ENCODE assay signal across 9 cellular contexts in the genomic region with DNA sequence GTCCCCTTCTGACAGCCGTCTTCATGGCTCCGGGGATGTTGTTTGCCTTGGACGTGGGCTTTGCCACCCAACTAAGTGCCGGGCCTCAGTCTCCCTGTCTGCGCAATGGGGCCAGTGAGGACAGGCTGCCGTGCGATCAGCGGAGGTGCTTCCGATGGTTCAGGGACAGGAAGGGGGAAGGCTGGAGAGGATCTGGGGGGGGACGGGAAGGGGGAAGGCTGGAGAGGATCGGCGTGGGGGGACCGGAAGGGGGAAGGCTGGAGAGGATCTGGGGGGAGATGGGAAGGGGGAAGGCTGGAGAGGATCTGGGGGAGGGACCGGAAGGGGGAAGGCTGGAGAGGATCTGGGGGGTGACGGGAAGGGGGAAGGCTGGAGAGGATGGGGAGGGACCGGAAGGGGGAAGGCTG. TPM values are rescaled to one million over a fixed set of nuclear protein-coding genes. Genes with fewer than 3 reads are reported as not detected.
DNase-seq lines count a peak whose midpoint lies in the region; ATAC-seq and TF ChIP-seq lines count a peak whose summit lies in the region.
"Had no signal": no experiment of that assay in that cellular context is flagged by ENCODE, and none has a peak within 500 bp of the region (broad histone marks: within the 10 kb centered on the region; RNA-seq: fewer than 3 reads in every experiment).

No MANE protein-coding gene starts in this region.

- H3K27ac ChIP-seq in heart left ventricle (peak overlapping the region in 9 of 12 donors; percentile 50 to 80 (median 67)), uterus (peak overlapping the region; percentile 73 to 76)

- peak overlapping the region; percentile 19 for H3K4me3 Mint-ChIP-seq in activated T-helper 1 cell treated with anti-CD3 and anti-CD28 coated beads, Interleukin-12 subunit alpha, Interleukin-12 subunit beta, Interleukin-2, Interleukin-4 antibody, amounts not matched to agents 30 ng/mL and 10 ng/mL and 1 ng/mL, durations not matched to agents 14 hours and 24 hours and 36 hours

- no peaks in the 10 kb centered on the region for H3K36me3 Mint-ChIP-seq in activated T-helper 1 cell treated with anti-CD3 and anti-CD28 coated beads, Interleukin-12 subunit alpha, Interleukin-12 subunit beta, Interleukin-2, Interleukin-4 antibody, amounts not matched to agents 30 ng/mL and 10 ng/mL and 1 ng/mL, durations not matched to agents 14 hours and 24 hours and 36 hours (ENCODE audit: low read depth)
- H3K36me3 Mint-ChIP-seq: naive B cell had no signal

- DNase-seq in heart left ventricle (peak in 3 of 5 donors; percentile 30 to 53 (median 53)), Right ventricle myocardium superior (no peak), hepatic stellate cell (ENCODE audit: low spot score) (peak; percentile 75), uterus (peak; percentile 33 to 44), SIG-M5 treated with dmso at 0.1 percent for 504 hours (lab: John Stamatoyannopoulos, UW; ENCODE audit: unreplicated experiment) (no peak)
- no peak for DNase-seq in activated T-helper 1 cell treated with anti-CD3 and anti-CD28 coated beads, Interleukin-12 subunit alpha, Interleukin-12 subunit beta, Interleukin-2, Interleukin-4 antibody, amounts not matched to agents 30 ng/mL and 10 ng/mL and 1 ng/mL, durations not matched to agents 14 hours and 24 hours and 36 hours (ENCODE audit: low spot score)
- DNase-seq in stimulated activated CD4-positive, alpha-beta T cell treated with anti-CD3 and anti-CD28 coated beads, Interleukin-15, amount 100 ng/mL, for 24 hours = no peak
- DNase-seq: naive B cell had no signal

- H3K9me3 ChIP-seq in heart left ventricle (no peaks in the 10 kb centered on the region), uterus (no peaks in the 10 kb centered on the region)

- intact Hi-C loops in heart left ventricle (cut with DNase I) (loop anchor here in 7 of 10 donors (2.0 to 10.0 kb wide), 9 partner anchors 113 to 917 kb away; partner anchors contain the start of gene EP400 (in 3 of the 7)), Right ventricle myocardium superior (cut with DNase I) (loop anchor here (10.0 kb wide), 1 partner anchor 113 kb away; the partner anchor contains the start of gene EP400), uterus (cut with DNase I; ENCODE audit: low total_unique reads) (no loop called here)
- intact Hi-C loops in activated T-helper 1 cell treated with anti-CD3 and anti-CD28 coated beads, Interleukin-12 subunit alpha, Interleukin-12 subunit beta, Interleukin-2, Interleukin-4 antibody, amounts not matched to agents 30 ng/mL and 10 ng/mL and 1 ng/mL, durations not matched to agents 14 hours and 24 hours and 36 hours (cut with micrococcal nuclease) = loop anchor here (2.0 kb wide), 1 partner anchor 727 kb away; no protein-coding TSS in a partner anchor

- H3K4me3 ChIP-seq in heart left ventricle (peak overlapping the region in 11 of 12 donors; percentile 16 to 67 (median 55)), uterus (peak overlapping the region; percentile 36 to 50)

- H3K36me3 ChIP-seq in heart left ventricle = no peaks in the 10 kb centered on the region
- H3K36me3 ChIP-seq in uterus = no peaks in the 10 kb centered on the region

- H3K4me1 ChIP-seq in heart left ventricle (peaks cover 0 to 46% (median 19%) of the 10 kb centered on the region in 12 donors), uterus (peaks cover 0 to 14% of the 10 kb centered on the region in 2 donors)

- no peak overlapping the region for H3K27ac Mint-ChIP-seq in activated T-helper 1 cell treated with anti-CD3 and anti-CD28 coated beads, Interleukin-12 subunit alpha, Interleukin-12 subunit beta, Interleukin-2, Interleukin-4 antibody, amounts not matched to agents 30 ng/mL and 10 ng/mL and 1 ng/mL, durations not matched to agents 14 hours and 24 hours and 36 hours

- peaks cover 28% of the 10 kb centered on the region for H3K27me3 Mint-ChIP-seq in activated T-helper 1 cell treated with anti-CD3 and anti-CD28 coated beads, Interleukin-12 subunit alpha, Interleukin-12 subunit beta, Interleukin-2, Interleukin-4 antibody, amounts not matched to agents 30 ng/mL and 10 ng/mL and 1 ng/mL, durations not matched to agents 14 hours and 24 hours and 36 hours (ENCODE audit: insufficient read depth)
- H3K27me3 Mint-ChIP-seq: naive B cell had no signal

- no peaks in the 10 kb centered on the region for H3K9me3 Mint-ChIP-seq in activated T-helper 1 cell treated with anti-CD3 and anti-CD28 coated beads, Interleukin-12 subunit alpha, Interleukin-12 subunit beta, Interleukin-2, Interleukin-4 antibody, amounts not matched to agents 30 ng/mL and 10 ng/mL and 1 ng/mL, durations not matched to agents 14 hours and 24 hours and 36 hours

- no peak for TF ChIP-seq CTCF in heart left ventricle (IDR thresholded peaks at IDR 0.05)
- TF ChIP-seq CTCF in uterus (IDR thresholded peaks at IDR 0.05) = no peak

- TF ChIP-seq POLR2A in heart left ventricle (IDR thresholded peaks at IDR 0.05) = no peak
- TF ChIP-seq POLR2A in uterus (IDR thresholded peaks at IDR 0.05) = no peak

- H3K27me3 ChIP-seq in heart left ventricle = peaks cover 6 to 83% (median 45%) of the 10 kb centered on the region in 9 donors
- H3K27me3 ChIP-seq in uterus = peaks cover 0 to 3% of the 10 kb centered on the region in 2 donors

- H3K4me1 Mint-ChIP-seq in activated T-helper 1 cell treated with anti-CD3 and anti-CD28 coated beads, Interleukin-12 subunit alpha, Interleukin-12 subunit beta, Interleukin-2, Interleukin-4 antibody, amounts not matched to agents 30 ng/mL and 10 ng/mL and 1 ng/mL, durations not matched to agents 14 hours and 24 hours and 36 hours (ENCODE audit: low read depth) = no peaks in the 10 kb centered on the region

- 30 to 42% (median 30%) methylated on average over 8 to 16 of the region's 16 CpGs for WGBS in heart left ventricle, 4 donors

- ATAC-seq in heart left ventricle = no peak
- ATAC-seq in Right ventricle myocardium superior (ENCODE audit: poor library complexity) = no peak
- ATAC-seq in GM19324 (IDR thresholded peaks at IDR 0.05; ENCODE audit: low FRiP score, unreplicated experiment) = no peak

RNA-seq across cellular contexts. Expression of gene MMP17, which starts 3.4 kb away (rescaled TPM):
- total RNA-seq in heart left ventricle (1 to 10 TPM in 6 of 9 donors, under 1 TPM in 3; 0.28 to 2.1 (median 1.2) TPM), Right ventricle myocardium superior (1.3 TPM), uterus (10 to 100 TPM in 1 of 4 donors, 1 to 10 TPM in 2, under 1 TPM in 1; 0.26 to 17.4 (median 5.0) TPM)
- 1 to 10 TPM; 1.5 to 2.0 TPM for polyA plus RNA-seq in heart left ventricle
- total RNA-seq in activated T-helper 1 cell treated with anti-CD3 and anti-CD28 coated beads, Interleukin-12 subunit alpha, Interleukin-12 subunit beta, Interleukin-2, Interleukin-4 antibody, amounts not matched to agents 30 ng/mL and 10 ng/mL and 1 ng/mL, durations not matched to agents 14 hours and 24 hours and 36 hours = 0.39 and 0.81 TPM in 2 replicates

Comparison
In these comparisons a context has a peak if more than half of its experiments do, and no peak if none do; other contexts are left out.
1. DNase-seq: peak in heart left ventricle (3 of 5), hepatic stellate cell (single experiment) and uterus (2 of 2); none in Right ventricle myocardium superior (single experiment), activated T-helper 1 cell treated with anti-CD3 and anti-CD28 coated beads, Interleukin-12 subunit alpha, Interleukin-12 subunit beta, Interleukin-2, Interleukin-4 antibody, amounts not matched to agents 30 ng/mL and 10 ng/mL and 1 ng/mL, durations not matched to agents 14 hours and 24 hours and 36 hours (single experiment), SIG-M5 treated with dmso at 0.1 percent for 504 hours (single experiment) and stimulated activated CD4-positive, alpha-beta T cell treated with anti-CD3 and anti-CD28 coated beads, Interleukin-15, amount 100 ng/mL, for 24 hours (single experiment).